ENCODE assay signal across 8 cellular contexts in the genomic region with DNA sequence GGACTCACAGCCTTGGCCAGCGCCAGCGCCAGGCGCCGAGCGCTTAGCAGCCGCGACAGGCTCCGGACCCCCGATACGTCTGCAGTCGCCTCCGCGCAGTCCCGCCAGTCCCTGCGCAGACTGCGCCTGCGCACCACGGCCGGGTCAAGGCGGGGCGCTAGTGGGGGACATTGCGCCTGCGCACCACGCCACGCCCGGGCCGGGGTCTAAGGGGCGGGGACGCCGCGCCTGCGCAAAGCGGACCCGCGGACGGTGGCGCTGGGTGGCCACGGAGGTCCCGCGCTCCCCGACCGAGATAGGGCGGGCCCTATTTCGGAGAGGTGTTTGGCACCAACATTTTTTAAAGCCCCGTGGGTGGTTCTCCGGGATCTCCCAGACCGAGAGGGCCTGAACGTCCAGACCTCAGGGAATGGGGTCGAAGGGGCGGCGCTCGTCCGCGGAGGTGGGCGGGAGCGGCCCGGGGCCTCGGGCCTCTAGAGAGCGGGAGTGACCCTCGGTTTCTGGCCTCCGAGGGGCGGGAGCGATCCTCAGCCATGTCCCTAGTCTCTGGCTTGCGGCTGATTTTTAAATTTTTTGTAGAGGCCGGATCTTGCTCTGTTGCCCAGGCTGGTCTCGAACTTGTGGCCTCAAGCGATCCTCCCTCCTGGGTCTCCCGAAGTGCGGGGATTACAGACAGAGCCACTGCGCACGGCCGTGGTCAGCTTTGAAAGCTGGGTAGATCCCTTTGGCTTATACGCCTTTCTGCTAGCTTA.
DNase-seq lines count a peak whose midpoint lies in the region; ATAC-seq and TF ChIP-seq lines count a peak whose summit lies in the region.
"Not testable (repeated sequence)": the region's sequence is repeated elsewhere in the genome, so short reads cannot be mapped to it uniquely, and the experiment has no call there.

No MANE protein-coding gene starts in this region.

- TF ChIP-seq POLR2A in GM18951 (IDR thresholded peaks at IDR 0.05; ENCODE audit: extremely low read depth, insufficient read depth, insufficient read length): peak; percentile 65
- TF ChIP-seq POLR2A in Peyer's patch (IDR thresholded peaks at IDR 0.05): peak; percentile 79 to 91
- peak; percentile 51 for TF ChIP-seq POLR2A in erythroblast (IDR thresholded peaks at IDR 0.05; ENCODE audit: low read length)

- not testable (repeated sequence) for H3K4me1 ChIP-seq in Peyer's patch

- peak in 1 of 6 experiments; percentile 31 for TF ChIP-seq CTCF in Peyer's patch (IDR thresholded peaks at IDR 0.05)

- not testable (repeated sequence) for H3K9me3 ChIP-seq in Peyer's patch

- H3K4me3 ChIP-seq in Peyer's patch: peak overlapping the region; percentile 70 to 91 (median 80)

- in situ Hi-C loops in ACHN (cut with HindIII; ENCODE audit: low pct_ligation_motif_present, low pct_unique_long_range_greater_than_20kb, low sequenced_read_pairs); GM18951 (cut with MboI; ENCODE audit: low sequenced_read_pairs, unreplicated experiment): not testable (repeated sequence)

- H3K36me3 ChIP-seq in Peyer's patch: not testable (repeated sequence)

- peak overlapping the region; percentile 84 to 93 (median 88) for H3K27ac ChIP-seq in Peyer's patch

- DNase-seq in ACHN (peak; percentile 67), Peyer's patch (peak; percentile 78 to 94 (median 88)), medulla oblongata (ENCODE audit: extremely low spot score) (peak; percentile 81)
- DNase-seq in activated T-helper 1 cell treated with anti-CD3 and anti-CD28 coated beads, Interleukin-2, amount 50 U/mL, for 16 hours (ENCODE audit: low read depth in 1 of 2, low spot score in 1 of 2): peak; percentile 68 to 85
- not testable (repeated sequence) for DNase-seq in erythroblast (lab: John Stamatoyannopoulos, UW)
- DNase-seq in stimulated activated CD4-positive, alpha-beta T cell treated with anti-CD3 and anti-CD28 coated beads, Interleukin-1b, Interleukin-23, amount 100 ng/mL, for 24 hours (ENCODE audit: low read depth in 4 of 4, low spot score in 1 of 4): peak; percentile 69 to 87 (median 80)

- peak; percentile 92 for ATAC-seq in HG02970 (IDR thresholded peaks at IDR 0.05; ENCODE audit: low FRiP score, unreplicated experiment)

- not testable (repeated sequence) for H3K27me3 ChIP-seq in Peyer's patch
